Comparison of ENCODE assay signal across 8 cellular contexts in genomic region chr17:27354491-27355081, GRCh38.
DNase-seq lines count a peak whose midpoint lies in the region; ATAC-seq, FAIRE-seq and TF ChIP-seq lines count a peak whose summit lies in the region.

No MANE protein-coding gene starts in this region.

- WGBS in GM12878 (ENCODE audit: insufficient coverage, insufficient replicate concordance, low lambda C conversion rate, missing lambda C conversion rate) = 52% methylated on average over 8 of the region's 8 CpGs

- no peak for TF ChIP-seq EP300 in GM12878 (IDR thresholded peaks at IDR 0.05; ENCODE audit: borderline replicate concordance in 1 of 2, control insufficient read depth in 1 of 2, low read depth in 2 of 2, low read length in 2 of 2)

- peak overlapping the region; percentile 73; the same call in 1 of the 2 replicates for H2AFZ ChIP-seq in GM12878 (ENCODE audit: control insufficient read depth, low read depth, low read length)

- peak overlapping the region; percentile 48 for H3K4me2 ChIP-seq in GM12878 (ENCODE audit: control insufficient read depth, insufficient read depth)

- H3K4me1 ChIP-seq in GM12878 (ENCODE audit: control insufficient read depth, insufficient read depth, low read length) (peaks cover 6% of the 10 kb centered on the region), muscle layer of colon (ENCODE audit: insufficient read depth, low read length) (peaks cover 20% of the 10 kb centered on the region)

- no peaks in the 10 kb centered on the region for H3K27me3 ChIP-seq in GM12878 (replicated peaks in 1 of 2; ENCODE audit: control insufficient read depth in 2 of 2, insufficient read depth in 2 of 2, low read length in 1 of 2)
- H3K27me3 ChIP-seq in muscle layer of colon (ENCODE audit: control insufficient read depth in 1 of 2, insufficient read depth in 2 of 2, low read length in 2 of 2) = no peaks in the 10 kb centered on the region

- FAIRE-seq in GM12878 (lab: Jason Lieb, UNC) = no peak

- H3K27ac ChIP-seq in GM12878 (ENCODE audit: control insufficient read depth, insufficient read depth) (no peak overlapping the region), muscle layer of colon (ENCODE audit: low read depth, low read length) (no peak overlapping the region)

- ATAC-seq in GM12878 (peak; percentile 44), GM18498 (IDR thresholded peaks at IDR 0.05; ENCODE audit: unreplicated experiment) (no peak), GM21390 (IDR thresholded peaks at IDR 0.05; ENCODE audit: unreplicated experiment) (no peak)

- H3K36me3 ChIP-seq in GM12878 (ENCODE audit: control insufficient read depth in 2 of 2, insufficient read depth in 2 of 2, low read length in 1 of 2) (no peaks in the 10 kb centered on the region), muscle layer of colon (ENCODE audit: insufficient read depth, low read length) (no peaks in the 10 kb centered on the region)

- no peak overlapping the region for H3K9ac ChIP-seq in GM12878 (ENCODE audit: control insufficient read depth, insufficient read depth, low read length)
- peak overlapping the region; percentile 7 for H3K9ac ChIP-seq in muscle layer of colon (ENCODE audit: low read length)

- TF ChIP-seq RAD21 in GM12878 (IDR thresholded peaks at IDR 0.05; ENCODE audit: insufficient read depth, low read depth, low read length) = peak; percentile 35; the same call in 1 of the 2 replicates

- CTCF ChIA-PET in GM12878 (lab: Yijun Ruan, JAX) = interaction anchor here (0.6 to 6.6 kb wide), 37 partner anchors 8 to 300 kb away, joined by 3 to 106 read pairs (median 4); partner anchors contain the start of genes KSR1, LGALS9 and WSB1

- no peak for TF ChIP-seq POLR2A in GM12878 (IDR thresholded peaks at IDR 0.05; ENCODE audit: low read depth, low read length)

- SMC1A ChIA-PET in GM12878 (lab: Charles Lee; ENCODE audit: uncharacterized antibody, unreplicated experiment) = interaction anchor here (0.6 to 3.4 kb wide), 16 partner anchors 12 to 504 kb away, joined by 3 to 43 read pairs (median 4); partner anchors contain the start of gene KSR1

- no peaks in the 10 kb centered on the region for H4K20me1 ChIP-seq in GM12878 (ENCODE audit: control insufficient read depth, insufficient read depth)

- H3K9me3 ChIP-seq in GM12878 (replicated peaks; ENCODE audit: control insufficient read depth, insufficient read depth, low read length) (no peaks in the 10 kb centered on the region), muscle layer of colon (ENCODE audit: low read length) (no peaks in the 10 kb centered on the region)

- DNase-seq in DMS114 treated with DMSO at 0.1 percent for 48 hours (lab: John Stamatoyannopoulos, UW; ENCODE audit: unreplicated experiment) = peak; percentile 9
- DNase-seq in Jurkat, Clone E6-1 (ENCODE audit: low read depth, low spot score) = peak; percentile 39
- DNase-seq in GM12878 (ENCODE audit: low read depth, low spot score) = no peak
- no peak for DNase-seq in NCI-H226
- no peak for DNase-seq in retina

- RAD21 ChIA-PET in GM12878 (lab: Charles Lee; ENCODE audit: unreplicated experiment) = interaction anchor here (0.6 to 2.8 kb wide), 18 partner anchors 22 to 296 kb away, joined by 3 to 33 read pairs (median 4); no protein-coding TSS in a partner anchor

- peak overlapping the region; percentile 75 for H3K4me3 ChIP-seq in Jurkat, Clone E6-1 (ENCODE audit: low read length)
- no peak overlapping the region for H3K4me3 ChIP-seq in GM12878
- peak overlapping the region; percentile 64 to 66 for H3K4me3 ChIP-seq in muscle layer of colon (ENCODE audit: low read depth in 1 of 2, low read length in 2 of 2)

- POLR2A ChIA-PET in GM12878 (lab: Charles Lee) = interaction anchor here (1.6 kb wide), 1 partner anchor 101 kb away, joined by 3 read pairs; the partner anchor contains the start of gene KSR1

- peak; percentile 27 to 41 (median 28); a peak in 3 of 6 replicates for TF ChIP-seq CTCF in GM12878 (IDR thresholded peaks at IDR 0.05 in 2 of 3, conservative IDR thresholded peaks at IDR 0.05 in 1 of 3; ENCODE audit: control insufficient read depth in 2 of 3, extremely low read depth in 1 of 3, insufficient read depth in 1 of 3, low read depth in 3 of 3, low read length in 3 of 3)

- intact Hi-C loops in GM12878 (cut with micrococcal nuclease; ENCODE audit: unreplicated experiment) = loop anchor here (5.0 to 10.0 kb wide), 3 partner anchors 103 to 298 kb away; partner anchors contain the start of gene KSR1

- no peaks in the 10 kb centered on the region for H3K79me2 ChIP-seq in GM12878 (ENCODE audit: control insufficient read depth, insufficient read depth, low read length)

- BruUV-seq in GM12878 (replicated peaks; lab: Mats Ljungman, UMichigan) = no TSS peak

- in situ Hi-C loops in GM12878 (cut with MboI) = loop anchor here (5.0 to 10.0 kb wide), 4 partner anchors 103 to 280 kb away; partner anchors contain the start of genes KSR1 and LGALS9

TF ChIP-seq in GM12878, 131 proteins besides CTCF, POLR2A, EP300 and RAD21 (continues in another document):
- TF ChIP-seq SMC3 (IDR thresholded peaks at IDR 0.05; ENCODE audit: borderline replicate concordance, low read length) (peak; percentile 38; the same call in 1 of the 2 replicates), ZBTB33 (IDR thresholded peaks at IDR 0.05) (no peak), BHLHE40 (IDR thresholded peaks at IDR 0.05; ENCODE audit: borderline replicate concordance in 1 of 2, low read depth in 2 of 2, low read length in 1 of 2) (no peak), SREBF2 (IDR thresholded peaks at IDR 0.05; ENCODE audit: low read length) (no peak), E4F1 (IDR thresholded peaks at IDR 0.05; ENCODE audit: borderline replicate concordance, partially characterized antibody) (no peak), LARP7 (IDR thresholded peaks at IDR 0.05) (no peak), POU2F2 (IDR thresholded peaks at IDR 0.05; ENCODE audit: borderline replicate concordance, low read depth, low read length) (0 out of 3 replicates have a peak, but pooled peaks have one; percentile 29), SIN3A (IDR thresholded peaks at IDR 0.05; ENCODE audit: low read depth, low read length) (no peak), SKIL (IDR thresholded peaks at IDR 0.05; ENCODE audit: low read depth, poor library complexity, severe bottlenecking) (no peak)

Comparison
In these comparisons a context has a peak if more than half of its experiments do, and no peak if none do; other contexts are left out.
1. DNase-seq: peak in DMS114 treated with DMSO at 0.1 percent for 48 hours (single experiment) and Jurkat, Clone E6-1 (single experiment); none in GM12878 (single experiment), NCI-H226 (single experiment) and retina (single experiment).